In genomic region chr16:68310441-68311315, GRCh38 we compare ENCODE assay signal across 1 cellular context.
A peak's percentile ranks its signal among the peaks of the same experiment; 100 is the strongest.
TF ChIP-seq lines count a peak whose summit lies in the region.

Gene PRMT7, plus strand, starts transcription at chr16:68311019. Its CDS starts 4,961 bp downstream, at chr16:68315980.
Gene SLC7A6OS, minus strand, starts transcription at chr16:68310946. Its CDS starts 20 bp downstream, at chr16:68310926.

TF ChIP-seq in HepG2, 621 proteins besides CTCF, POLR2A, EP300 and RAD21 (continued from another document and continues in another):
- 0 out of 2 replicates have a peak, but pooled peaks have one; percentile 29 for TF ChIP-seq LRRFIP1 (CRISPR knock-in tag; conservative IDR thresholded peaks at IDR 0.05)
- peak in 1 of 2 experiments; percentile 25; a peak in 1 of 4 replicates for TF ChIP-seq NR2F1 (CRISPR knock-in tag; IDR thresholded peaks at IDR 0.05)
- 0 out of 2 replicates have a peak, but pooled peaks have one; percentile 91 for TF ChIP-seq ZFP62 (CRISPR knock-in tag; IDR thresholded peaks at IDR 0.05)
- peak; percentile 100 for TF ChIP-seq MXD1 (CRISPR knock-in tag; IDR thresholded peaks at IDR 0.05)
- TF ChIP-seq ZNF230 (CRISPR knock-in tag; IDR thresholded peaks at IDR 0.05): peak; percentile 99
- peak; percentile 99 for TF ChIP-seq ZNF839 (CRISPR knock-in tag; IDR thresholded peaks at IDR 0.05; ENCODE audit: borderline replicate concordance)
- TF ChIP-seq ZBTB4 (CRISPR knock-in tag; IDR thresholded peaks at IDR 0.05; ENCODE audit: borderline replicate concordance): peak; percentile 99
- peak; percentile 99 for TF ChIP-seq NKX3-1 (CRISPR knock-in tag; IDR thresholded peaks at IDR 0.05)
- peak; percentile 91 for TF ChIP-seq HMG20B (CRISPR knock-in tag; conservative IDR thresholded peaks at IDR 0.05)
- peak; percentile 92; the same call in 1 of the 2 replicates for TF ChIP-seq ELK4 (CRISPR knock-in tag; IDR thresholded peaks at IDR 0.05; ENCODE audit: borderline replicate concordance)
- 0 out of 2 replicates have a peak, but pooled peaks have one; percentile 19 for TF ChIP-seq GLMP (CRISPR knock-in tag; IDR thresholded peaks at IDR 0.05; ENCODE audit: borderline replicate concordance)
- peak; percentile 99 for TF ChIP-seq SRY (CRISPR knock-in tag; IDR thresholded peaks at IDR 0.05)
- TF ChIP-seq KLF13 (CRISPR knock-in tag; IDR thresholded peaks at IDR 0.05): peak; percentile 99
- TF ChIP-seq ZNF282 (IDR thresholded peaks at IDR 0.05; ENCODE audit: partially characterized antibody): no peak
- TF ChIP-seq U2AF1 (optimal IDR thresholded peaks at IDR 0.05; ENCODE audit: low read depth, low read length): peak; percentile 54
- peak; percentile 99 for TF ChIP-seq ZNF256 (CRISPR knock-in tag; conservative IDR thresholded peaks at IDR 0.05)
- TF ChIP-seq ZBTB39 (CRISPR knock-in tag; IDR thresholded peaks at IDR 0.05): peak; percentile 98
- TF ChIP-seq STAT5B (CRISPR knock-in tag; IDR thresholded peaks at IDR 0.05): peak; percentile 89; the same call in 1 of the 2 replicates
- no peak for TF ChIP-seq NBN (conservative IDR thresholded peaks at IDR 0.05)
- TF ChIP-seq ZNF777 (CRISPR knock-in tag; IDR thresholded peaks at IDR 0.05): peak; percentile 88
- peak; percentile 70 for TF ChIP-seq NFYC (CRISPR knock-in tag; IDR thresholded peaks at IDR 0.05)
- TF ChIP-seq ZNF605 (CRISPR knock-in tag; IDR thresholded peaks at IDR 0.05): peak; percentile 100
- peak; percentile 98 for TF ChIP-seq YEATS4 (CRISPR knock-in tag; IDR thresholded peaks at IDR 0.05; ENCODE audit: borderline replicate concordance)
- 0 out of 2 replicates have a peak, but pooled peaks have one; percentile 50 for TF ChIP-seq ZNF512 (CRISPR knock-in tag; IDR thresholded peaks at IDR 0.05)
- peak; percentile 95 for TF ChIP-seq PREB (CRISPR knock-in tag; IDR thresholded peaks at IDR 0.05)
- TF ChIP-seq ZNF740 (CRISPR knock-in tag; IDR thresholded peaks at IDR 0.05): peak; percentile 95
- peak; percentile 100 for TF ChIP-seq ZC3H13 (CRISPR knock-in tag; IDR thresholded peaks at IDR 0.05)
- no peak for TF ChIP-seq SMC3 (IDR thresholded peaks at IDR 0.05; ENCODE audit: low read length)
- peak; percentile 97; the same call in 1 of the 2 replicates for TF ChIP-seq ETV6 (CRISPR knock-in tag; conservative IDR thresholded peaks at IDR 0.05)
- peak; percentile 97; the same call in 1 of the 2 replicates for TF ChIP-seq ZNF550 (CRISPR knock-in tag; IDR thresholded peaks at IDR 0.05; ENCODE audit: borderline replicate concordance)
- TF ChIP-seq FOXM1 (CRISPR knock-in tag; IDR thresholded peaks at IDR 0.05): peak; percentile 95
- TF ChIP-seq MAFF (IDR thresholded peaks at IDR 0.05; ENCODE audit: low read depth, low read length): no peak
- TF ChIP-seq HOMEZ (CRISPR knock-in tag; IDR thresholded peaks at IDR 0.05; ENCODE audit: low read depth): peak; percentile 92
- peak; percentile 75 for TF ChIP-seq JUND (CRISPR knock-in tag; IDR thresholded peaks at IDR 0.05)
- TF ChIP-seq MXD3 (CRISPR knock-in tag; IDR thresholded peaks at IDR 0.05): peak; percentile 100
- no peak for TF ChIP-seq IKZF1 (IDR thresholded peaks at IDR 0.05)
- peak; percentile 100 for TF ChIP-seq REL (CRISPR knock-in tag; conservative IDR thresholded peaks at IDR 0.05)
- peak; percentile 100 for TF ChIP-seq KDM5B (CRISPR knock-in tag; IDR thresholded peaks at IDR 0.05; ENCODE audit: borderline replicate concordance)
- no peak for TF ChIP-seq ATF7 (IDR thresholded peaks at IDR 0.05)
- TF ChIP-seq ATF7 (CRISPR knock-in tag; IDR thresholded peaks at IDR 0.05): peak; percentile 65; the same call in 1 of the 2 replicates
- peak; percentile 95 for TF ChIP-seq SP5 (CRISPR knock-in tag; IDR thresholded peaks at IDR 0.05; ENCODE audit: borderline replicate concordance, low read depth)
- TF ChIP-seq SIN3A (IDR thresholded peaks at IDR 0.05; ENCODE audit: borderline replicate concordance, low read depth, low read length): peak; percentile 94
- no peak; the same call in 1 of the 2 replicates for TF ChIP-seq RFX5 (IDR thresholded peaks at IDR 0.05; ENCODE audit: low read depth, low read length)
- TF ChIP-seq FOXO4 (CRISPR knock-in tag; conservative IDR thresholded peaks at IDR 0.05): peak; percentile 100
- TF ChIP-seq CENPBD1 (CRISPR knock-in tag; IDR thresholded peaks at IDR 0.05; ENCODE audit: borderline replicate concordance, low read depth): no peak; the same call in 1 of the 2 replicates
- peak; percentile 97 for TF ChIP-seq SETDB1 (CRISPR knock-in tag; IDR thresholded peaks at IDR 0.05; ENCODE audit: borderline replicate concordance)
- TF ChIP-seq ZNF224 (CRISPR knock-in tag; IDR thresholded peaks at IDR 0.05): peak; percentile 99
